In the genomic region with DNA sequence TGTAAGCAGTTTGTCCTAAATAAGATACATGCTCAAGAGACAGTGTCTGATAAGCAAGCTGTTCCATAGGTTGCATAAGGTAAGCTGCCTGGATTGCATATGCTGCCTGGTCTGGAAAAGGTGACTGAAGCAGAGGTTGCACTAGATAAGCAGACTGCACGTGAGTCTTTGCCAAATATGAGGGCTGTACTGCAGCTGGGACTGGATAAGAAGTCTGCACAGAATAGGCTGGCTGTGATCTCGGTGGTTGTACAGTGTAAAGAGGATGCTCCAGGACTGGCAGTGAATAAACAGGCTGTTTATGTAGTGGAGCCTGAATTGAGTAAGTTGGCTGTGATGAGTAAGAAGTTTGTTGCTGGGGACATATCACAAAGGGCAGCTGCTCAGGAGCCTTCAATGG, we compare ENCODE assay signal across 28 cellular contexts.
"Had no signal": no experiment of that assay in that cellular context is flagged by ENCODE, and none has a peak within 500 bp of the region (broad histone marks: within the 10 kb centered on the region; RNA-seq: fewer than 3 reads in every experiment).

No MANE protein-coding gene starts in this region.

- H3K9me3 ChIP-seq: ascending aorta, breast epithelium, colonic mucosa, esophagus muscularis mucosa, gastrocnemius medialis, heart left ventricle had no signal

- H3K27ac ChIP-seq: ascending aorta, breast epithelium, cardiac muscle cell, colonic mucosa, esophagus muscularis mucosa, foreskin keratinocyte, gastrocnemius medialis, heart left ventricle had no signal

- H3K36me3 ChIP-seq: ascending aorta, breast epithelium, cardiac muscle cell, colonic mucosa, esophagus muscularis mucosa, gastrocnemius medialis, heart left ventricle had no signal

- ATAC-seq: activated CD4-positive, alpha-beta T cell treated with anti-CD3 and anti-CD28 coated beads for 36 hours; activated naive CD4-positive, alpha-beta T cell treated with anti-CD3 and anti-CD28 coated beads, Interleukin-2, amount 50 U/mL, for 72 hours; activated T-cell treated with anti-CD3 and anti-CD28 coated beads, Interleukin-2, amount 50 U/mL, for 72 hours; foreskin keratinocyte; gastrocnemius medialis; heart left ventricle had no signal

- DNase-seq: activated CD4-positive, alpha-beta memory T cell treated with anti-CD3 and anti-CD28 coated beads, Interleukin-2, amount 10 ng/mL, durations not matched to agents 7 days and 5 days; activated CD4-positive, alpha-beta T cell treated with anti-CD3 and anti-CD28 coated beads for 36 hours; activated CD4-positive, alpha-beta T cell treated with anti-CD3 and anti-CD28 coated beads, Interleukin-2, amount 10 ng/mL, durations not matched to agents 7 days and 5 days; activated CD4-positive, alpha-beta T cell treated with anti-CD3 and anti-CD28 coated beads, Interleukin-2, amount 50 U/mL, for 4 hours; activated CD4-positive, CD25-positive, alpha-beta regulatory T cell; activated CD4-positive, CD25-positive, alpha-beta regulatory T cell treated with anti-CD3 and anti-CD28 coated beads, Interleukin-2, amount 50 U/mL, for 72 hours; activated CD8-positive, alpha-beta memory T cell treated with anti-CD3 and anti-CD28 coated beads, Interleukin-2, amount 50 U/mL, for 48 hours; activated gamma-delta T cell; activated naive CD4-positive, alpha-beta T cell; activated naive CD4-positive, alpha-beta T cell treated with anti-CD3 and anti-CD28 coated beads, Interleukin-2, amount 10 ng/mL, durations not matched to agents 7 days and 5 days; activated naive CD8-positive, alpha-beta T cell treated with anti-CD3 and anti-CD28 coated beads, Interleukin-2, amount 10 ng/mL, durations not matched to agents 7 days and 5 days; activated T-cell treated with anti-CD3 and anti-CD28 coated beads for 4 hours; activated T-cell treated with anti-CD3 and anti-CD28 coated beads, Interleukin-2, amount 50 U/mL, for 24 hours; activated T-cell treated with anti-CD3 and anti-CD28 coated beads, Interleukin-2, amount 50 U/mL, for 72 hours; central memory CD4-positive, alpha-beta T cell; cerebellar nuclear complex; colonic mucosa; effector CD8-positive, alpha-beta T cell; gastrocnemius medialis; glutamatergic neuron; heart left ventricle; T-helper 2 cell had no signal

- H3K27me3 ChIP-seq: ascending aorta, cardiac muscle cell, colonic mucosa, esophagus muscularis mucosa, foreskin keratinocyte, gastrocnemius medialis had no signal

- H3K4me3 ChIP-seq: ascending aorta, breast epithelium, cardiac muscle cell, colonic mucosa, esophagus muscularis mucosa, gastrocnemius medialis, heart left ventricle had no signal

- H3K4me1 ChIP-seq: ascending aorta, breast epithelium, colonic mucosa, esophagus muscularis mucosa, foreskin keratinocyte, gastrocnemius medialis, heart left ventricle had no signal
